ENCODE assay signal across 9 cellular contexts in the genomic region with DNA sequence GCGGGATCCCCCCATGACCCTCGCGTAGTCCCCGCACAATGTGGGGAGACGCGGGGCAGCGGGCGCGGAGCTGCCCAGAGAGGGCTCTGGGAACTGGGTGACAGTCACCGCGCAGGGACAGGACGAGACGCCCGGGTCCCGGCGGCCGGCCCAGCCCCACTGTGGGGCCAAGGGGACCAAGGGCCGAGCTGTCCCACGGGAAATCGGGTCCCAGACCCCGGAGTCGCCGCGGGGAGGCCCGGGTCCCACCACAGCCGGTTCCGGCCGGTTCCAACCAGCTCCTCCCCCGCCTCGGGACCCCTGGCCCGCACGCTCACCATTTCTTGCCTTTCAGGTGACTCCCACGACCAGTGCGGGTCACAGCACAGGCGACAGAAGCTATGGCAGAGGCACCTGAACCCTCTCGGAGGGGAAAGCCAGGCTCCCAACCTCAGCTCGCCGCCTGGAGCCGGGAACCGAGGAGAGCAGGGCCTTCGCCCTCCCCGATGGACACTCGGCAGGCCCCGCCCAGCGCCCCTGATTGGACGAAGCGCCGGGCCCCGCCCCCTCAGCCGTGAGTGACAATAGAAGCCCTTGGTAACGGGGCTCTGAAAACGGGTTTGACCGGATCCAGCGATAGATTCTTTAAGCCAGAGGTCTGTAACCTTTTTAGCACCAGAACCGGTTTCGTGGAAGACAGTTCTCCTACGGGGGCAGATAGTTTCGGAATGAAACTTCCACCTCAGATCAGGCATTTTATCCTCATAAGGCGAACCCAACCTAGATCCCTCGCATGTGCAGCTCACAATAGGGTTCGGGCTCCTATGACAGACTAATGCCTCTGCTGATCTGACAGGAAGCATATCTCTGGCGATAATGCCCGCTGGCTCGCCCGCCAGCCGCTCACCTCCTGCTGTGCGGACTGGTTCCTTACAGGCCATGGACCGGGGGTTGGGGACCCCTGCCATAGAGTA. TPM values are rescaled to one million over a fixed set of nuclear protein-coding genes. Genes with fewer than 3 reads are reported as not detected.
DNase-seq lines count a peak whose midpoint lies in the region; ATAC-seq and TF ChIP-seq lines count a peak whose summit lies in the region.
"Had no signal": no experiment of that assay in that cellular context is flagged by ENCODE, and none has a peak within 500 bp of the region (broad histone marks: within the 10 kb centered on the region; RNA-seq: fewer than 3 reads in every experiment).

Gene ZNF433 (minus strand): TSS at position 460 of the 953 bp plus-strand sequence. CDS start 140 bp downstream, at position 320.

- H3K4me3 ChIP-seq in AG10803 (ENCODE audit: low read length) = peak within 1 kb of the TSS; percentile 93
- H3K4me3 ChIP-seq in SJSA1 = peak within 1 kb of the TSS; percentile 53

- intact Hi-C loops in activated naive CD4-positive, alpha-beta T cell treated with anti-CD3 and anti-CD28 coated beads for 36 hours (cut with micrococcal nuclease) = loop anchor here (2.0 kb wide), 1 partner anchor 35 kb away; no protein-coding TSS in a partner anchor

- 0 out of 2 replicates have a peak, but pooled peaks cover 3% of the 10 kb centered on the region for H3K36me3 ChIP-seq in SJSA1

- peaks cover 12% of the 10 kb centered on the region for H3K27me3 Mint-ChIP-seq in activated naive CD4-positive, alpha-beta T cell treated with anti-CD3 and anti-CD28 coated beads for 36 hours (ENCODE audit: low read depth)
- peaks cover 18% of the 10 kb centered on the region for H3K27me3 Mint-ChIP-seq in nephron progenitor cell (ENCODE audit: low read depth, poor library complexity)
- no peaks in the 10 kb centered on the region for H3K27me3 Mint-ChIP-seq in stimulated activated naive CD8-positive, alpha-beta T cell treated with anti-CD3 and anti-CD28 coated beads, Interleukin-15, Interleukin-2, amounts not matched to agents 100 ng/mL and 50 ng/mL, for 24 hours

- H3K27ac Mint-ChIP-seq in activated naive CD4-positive, alpha-beta T cell treated with anti-CD3 and anti-CD28 coated beads for 36 hours = peak within 1 kb of the TSS; percentile 75
- H3K27ac Mint-ChIP-seq in nephron progenitor cell = peak within 1 kb of the TSS; percentile 80
- peak within 1 kb of the TSS; percentile 76 for H3K27ac Mint-ChIP-seq in stimulated activated naive CD8-positive, alpha-beta T cell treated with anti-CD3 and anti-CD28 coated beads, Interleukin-15, Interleukin-2, amounts not matched to agents 100 ng/mL and 50 ng/mL, for 24 hours

- H3K27me3 ChIP-seq in SJSA1 (replicated peaks) = no peaks in the 10 kb centered on the region
- H3K27me3 ChIP-seq in foreskin keratinocyte = no peaks in the 10 kb centered on the region

- H3K27ac ChIP-seq in SJSA1 (peak within 1 kb of the TSS; percentile 36; the same call in 1 of the 2 replicates), foreskin keratinocyte (no peak within 1 kb of the TSS)

- H3K9me3 Mint-ChIP-seq in activated naive CD4-positive, alpha-beta T cell treated with anti-CD3 and anti-CD28 coated beads for 36 hours = peaks cover 14% of the 10 kb centered on the region
- peaks cover 83% of the 10 kb centered on the region for H3K9me3 Mint-ChIP-seq in nephron progenitor cell
- H3K9me3 Mint-ChIP-seq in stimulated activated naive CD8-positive, alpha-beta T cell treated with anti-CD3 and anti-CD28 coated beads, Interleukin-15, Interleukin-2, amounts not matched to agents 100 ng/mL and 50 ng/mL, for 24 hours = peaks cover under 1% of the 10 kb centered on the region

- H3K36me3 Mint-ChIP-seq in activated naive CD4-positive, alpha-beta T cell treated with anti-CD3 and anti-CD28 coated beads for 36 hours (ENCODE audit: low read depth) = peaks cover 12% of the 10 kb centered on the region
- H3K36me3 Mint-ChIP-seq in nephron progenitor cell (ENCODE audit: low read depth) = peaks cover 64% of the 10 kb centered on the region
- peaks cover 3% of the 10 kb centered on the region for H3K36me3 Mint-ChIP-seq in stimulated activated naive CD8-positive, alpha-beta T cell treated with anti-CD3 and anti-CD28 coated beads, Interleukin-15, Interleukin-2, amounts not matched to agents 100 ng/mL and 50 ng/mL, for 24 hours (ENCODE audit: low read depth)

- ATAC-seq in foreskin keratinocyte = peak; percentile 91
- ATAC-seq: HCT116 had no signal

- peak within 1 kb of the TSS; percentile 72 for H3K4me3 Mint-ChIP-seq in activated naive CD4-positive, alpha-beta T cell treated with anti-CD3 and anti-CD28 coated beads for 36 hours
- H3K4me3 Mint-ChIP-seq in nephron progenitor cell = peak within 1 kb of the TSS; percentile 91
- peak within 1 kb of the TSS; percentile 87 for H3K4me3 Mint-ChIP-seq in stimulated activated naive CD8-positive, alpha-beta T cell treated with anti-CD3 and anti-CD28 coated beads, Interleukin-15, Interleukin-2, amounts not matched to agents 100 ng/mL and 50 ng/mL, for 24 hours

- peaks cover 3% of the 10 kb centered on the region; the same call in 1 of the 2 replicates for H3K9me3 ChIP-seq in SJSA1 (replicated peaks)

- peak; percentile 79 for DNase-seq in AG10803 (ENCODE audit: low read depth)
- DNase-seq in GM19238 (ENCODE audit: insufficient read length, low spot score) = peak; percentile 81
- DNase-seq in HT-29 (ENCODE audit: low spot score) = peak; percentile 89
- DNase-seq in SJSA1 (ENCODE audit: low read depth in 1 of 2, low spot score in 2 of 2) = peak; percentile 28 to 65
- DNase-seq in activated naive CD4-positive, alpha-beta T cell treated with anti-CD3 and anti-CD28 coated beads for 36 hours = peak; percentile 69
- peak; percentile 75 to 87 for DNase-seq in foreskin keratinocyte
- peak; percentile 97 for DNase-seq in nephron progenitor cell

- CTCF ChIA-PET in activated naive CD4-positive, alpha-beta T cell treated with anti-CD3 and anti-CD28 coated beads for 36 hours (lab: Charles Lee) = interaction anchor here (0.5 to 1.4 kb wide), 5 partner anchors 34 to 205 kb away, joined by 3 to 6 read pairs (median 5); no protein-coding TSS in a partner anchor

- peaks cover 10% of the 10 kb centered on the region for H3K4me1 Mint-ChIP-seq in activated naive CD4-positive, alpha-beta T cell treated with anti-CD3 and anti-CD28 coated beads for 36 hours (ENCODE audit: low read depth)
- H3K4me1 Mint-ChIP-seq in nephron progenitor cell = peaks cover 16% of the 10 kb centered on the region
- H3K4me1 Mint-ChIP-seq in stimulated activated naive CD8-positive, alpha-beta T cell treated with anti-CD3 and anti-CD28 coated beads, Interleukin-15, Interleukin-2, amounts not matched to agents 100 ng/mL and 50 ng/mL, for 24 hours (ENCODE audit: low read depth) = peaks cover 15% of the 10 kb centered on the region

- TF ChIP-seq CTCF in AG10803 (conservative IDR thresholded peaks at IDR 0.05; ENCODE audit: low read length) (0 out of 2 replicates have a peak, but pooled peaks have one; percentile 6), foreskin keratinocyte (conservative IDR thresholded peaks at IDR 0.05) (no peak), nephron progenitor cell (IDR thresholded peaks at IDR 0.05) (no peak)

- H3K4me1 ChIP-seq in SJSA1 (replicated peaks) = no peaks in the 10 kb centered on the region
- H3K4me1 ChIP-seq in foreskin keratinocyte = no peaks in the 10 kb centered on the region

RNA-seq across cellular contexts. Expression of gene ZNF433, which starts in this region (rescaled TPM):
- 0.21 and 0.79 TPM in 2 replicates for total RNA-seq in HT-29 (2014; rRNA removed; shearing (Covaris generic))
- 0.50 and 1.4 TPM in 2 replicates for total RNA-seq in SJSA1 (2014; rRNA removed; shearing (Covaris generic))
- total RNA-seq in activated naive CD4-positive, alpha-beta T cell treated with anti-CD3 and anti-CD28 coated beads for 36 hours = under 1 TPM; 0.52 TPM
- 2.6 and 3.2 TPM in 2 replicates for total RNA-seq in foreskin keratinocyte
- polyA plus RNA-seq in foreskin keratinocyte = 1.4 and 1.7 TPM in 2 replicates

Comparison
In these comparisons a context has a peak if more than half of its experiments do, and no peak if none do; other contexts are left out.
1. Peak in DNase-seq in HT-29; RNA of the gene not detected or under 1 TPM.
2. Peak in DNase-seq in activated naive CD4-positive, alpha-beta T cell treated with anti-CD3 and anti-CD28 coated beads for 36 hours; RNA of the gene not detected or under 1 TPM.
3. DNase-seq: peak in every context shown above with its lines; median percentile 97 in nephron progenitor cell; 89 in HT-29; 81 in GM19238; 81 in foreskin keratinocyte; 79 in AG10803; 69 in activated naive CD4-positive, alpha-beta T cell treated with anti-CD3 and anti-CD28 coated beads for 36 hours; 46 in SJSA1.